In genomic region chr11:13126430-13126829, GRCh38 we compare ENCODE assay signal across 10 cellular contexts.
A peak's percentile ranks its signal among the peaks of the same experiment; 100 is the strongest.
DNase-seq lines count a peak whose midpoint lies in the region; ATAC-seq, FAIRE-seq and TF ChIP-seq lines count a peak whose summit lies in the region.
"Had no signal": no experiment of that assay in that cellular context is flagged by ENCODE, and none has a peak within 500 bp of the region (broad histone marks: within the 10 kb centered on the region; RNA-seq: fewer than 3 reads in every experiment).

No MANE protein-coding gene starts in this region.

- no peak overlapping the region for H3K4me3 ChIP-seq in bronchial epithelial cell (ENCODE audit: low read depth, low read length)

- FAIRE-seq in bronchial epithelial cell (lab: Jason Lieb, UNC): peak; percentile 94

- TF ChIP-seq CTCF in bronchial epithelial cell (IDR thresholded peaks at IDR 0.05; ENCODE audit: insufficient read depth, low read length, severe bottlenecking): no peak

- peak; percentile 36 for DNase-seq in GOT3 (lab: John Stamatoyannopoulos, UW)
- peak; percentile 22 for DNase-seq in NCI-H460 (ENCODE audit: extremely low read depth, low read depth)
- DNase-seq in bronchial epithelial cell (ENCODE audit: low read depth): peak; percentile 99
- DNase-seq in non-pigmented ciliary epithelial cell (ENCODE audit: low read depth): peak; percentile 96
- DNase-seq in Ammon's horn (ENCODE audit: low spot score): no peak
- DNase-seq: midbrain, Right ventricle myocardium superior had no signal

- H3K36me3 ChIP-seq in bronchial epithelial cell (ENCODE audit: control insufficient read depth, insufficient read depth, low read length): no peaks in the 10 kb centered on the region

- H3K27me3 ChIP-seq in bronchial epithelial cell (ENCODE audit: control insufficient read depth, insufficient read depth, low read length): no peaks in the 10 kb centered on the region

- ATAC-seq in GM18502 (IDR thresholded peaks at IDR 0.05; ENCODE audit: poor library complexity, unreplicated experiment): no peak
- ATAC-seq in activated CD4-positive, CD25-positive, alpha-beta regulatory T cell treated with anti-CD3 and anti-CD28 coated beads, Interleukin-2, amount 50 U/mL, for 24 hours: no peak
- no peak for ATAC-seq in HG02678 (IDR thresholded peaks at IDR 0.05; ENCODE audit: unreplicated experiment)
